Comparison of ENCODE assay signal across 1 cellular context in genomic region chr9:21078702-21079101, GRCh38.
A peak's percentile ranks its signal among the peaks of the same experiment; 100 is the strongest.
TF ChIP-seq lines count a peak whose summit lies in the region.

No MANE protein-coding gene starts in this region.

TF ChIP-seq in HCT116, 20 proteins besides CTCF, POLR2A, EP300 and RAD21 (continued from another document):
- no peak for TF ChIP-seq REST (IDR thresholded peaks at IDR 0.05; ENCODE audit: low read depth)
- no peak for TF ChIP-seq ZFX (IDR thresholded peaks at IDR 0.05)
- no peak for TF ChIP-seq SRF (IDR thresholded peaks at IDR 0.05; ENCODE audit: low read depth)
- no peak for TF ChIP-seq SIN3A (IDR thresholded peaks at IDR 0.05; ENCODE audit: low read depth)
- TF ChIP-seq ZBTB33 (IDR thresholded peaks at IDR 0.05; ENCODE audit: extremely low read depth, insufficient replicate concordance, low read length), result no peak
- TF ChIP-seq JUND (IDR thresholded peaks at IDR 0.05), result no peak
- no peak for TF ChIP-seq ZNF274 (IDR thresholded peaks at IDR 0.05; ENCODE audit: low read depth, low read length)
- TF ChIP-seq ELF1 (IDR thresholded peaks at IDR 0.05; ENCODE audit: borderline replicate concordance, low read depth), result peak; percentile 57
- no peak for TF ChIP-seq ATF3 (IDR thresholded peaks at IDR 0.05)
- 0 out of 2 replicates have a peak, but pooled peaks have one; percentile 13 for TF ChIP-seq CBX3 (IDR thresholded peaks at IDR 0.05; ENCODE audit: low read depth)
- no peak for TF ChIP-seq EZH2phosphoT487 (IDR thresholded peaks at IDR 0.05; ENCODE audit: borderline replicate concordance)
TF ChIP-seq in HCT116: peak in this region for 2.
